ENCODE assay signal across 25 cellular contexts in the genomic region with DNA sequence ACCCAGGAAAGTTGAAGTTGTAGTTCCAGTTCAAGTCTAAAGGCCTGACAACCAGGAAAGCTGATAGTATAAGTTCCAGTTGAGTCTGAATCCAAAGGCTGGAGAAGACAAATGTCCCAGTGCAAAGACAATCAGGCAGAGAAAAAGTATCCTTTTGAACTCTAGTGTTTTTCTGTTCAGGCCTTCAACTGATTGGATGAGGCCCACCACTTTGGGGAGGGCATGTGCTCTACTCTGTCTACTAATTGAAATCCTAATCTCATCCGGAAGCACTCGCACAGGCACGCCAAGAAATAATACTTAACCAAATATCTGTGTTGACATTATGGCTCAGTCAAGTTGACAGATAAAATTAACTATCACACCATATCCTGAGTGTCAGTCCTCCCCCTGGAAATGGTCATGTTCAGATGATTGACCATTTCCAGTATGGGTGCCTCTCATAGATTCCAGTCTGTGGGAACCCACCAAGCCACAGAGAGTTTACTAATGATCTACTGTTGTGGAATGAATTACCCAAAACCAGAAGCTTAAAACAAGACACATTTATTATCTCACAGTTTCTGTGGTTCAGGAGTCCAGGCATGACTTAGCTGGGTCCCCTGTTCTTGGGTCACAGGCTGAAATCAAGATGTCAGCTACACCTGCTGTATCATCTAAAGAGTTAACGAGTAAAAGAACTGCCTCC.
DNase-seq lines count a peak whose midpoint lies in the region; ATAC-seq, FAIRE-seq and TF ChIP-seq lines count a peak whose summit lies in the region.
"Had no signal": no experiment of that assay in that cellular context is flagged by ENCODE, and none has a peak within 500 bp of the region (broad histone marks: within the 10 kb centered on the region; RNA-seq: fewer than 3 reads in every experiment).

No MANE protein-coding gene starts in this region.

- peaks cover 0 to 26% (median 7%) of the 10 kb centered on the region in 10 experiments; a peak in 10 of 20 replicates for H3K4me1 ChIP-seq in BLaER1 treated with 17β-estradiol and CSF1 and Interleukin-3, amounts not matched to agents 10 nM and 100 nM
- H3K4me1 ChIP-seq in H1 (replicated peaks in 1 of 4; ENCODE audit: control insufficient read depth in 3 of 4, insufficient read depth in 4 of 4, low read length in 3 of 4) (peaks cover 0 to 2% (median 0%) of the 10 kb centered on the region in 4 experiments; a peak in 1 of 7 replicates), gastroesophageal sphincter (no peaks in the 10 kb centered on the region)

- CTCF ChIA-PET in H1 (lab: Charles Lee; ENCODE audit: partially characterized antibody), result interaction anchor here (1.3 to 2.6 kb wide), 3 partner anchors 13 to 323 kb away, joined by 3 to 8 read pairs (median 6); no protein-coding TSS in a partner anchor
- CTCF ChIA-PET in activated CD4-positive, alpha-beta T cell treated with anti-CD3 and anti-CD28 coated beads for 36 hours (lab: Charles Lee), result interaction anchor here (0.7 kb wide), 1 partner anchor 443 kb away, joined by 3 read pairs; no protein-coding TSS in a partner anchor

- TF ChIP-seq EP300 in H1 (IDR thresholded peaks at IDR 0.05; ENCODE audit: borderline replicate concordance in 1 of 2, low read depth in 2 of 2, low read length in 2 of 2) (no peak), gastroesophageal sphincter (IDR thresholded peaks at IDR 0.05) (no peak)

- no peak overlapping the region for H2AFZ ChIP-seq in H1 (ENCODE audit: low read length)

- no peaks in the 10 kb centered on the region for H3K36me3 Mint-ChIP-seq in activated CD4-positive, alpha-beta T cell treated with anti-CD3 and anti-CD28 coated beads for 36 hours (ENCODE audit: low read depth)
- H3K36me3 Mint-ChIP-seq: CD4-positive, CD25-positive, alpha-beta regulatory T cell; CD8-positive, alpha-beta memory T cell had no signal

- no peak overlapping the region for H3K27ac Mint-ChIP-seq in activated CD4-positive, alpha-beta T cell treated with anti-CD3 and anti-CD28 coated beads for 36 hours
- H3K27ac Mint-ChIP-seq: B cell; CD4-positive, CD25-positive, alpha-beta regulatory T cell; CD8-positive, alpha-beta memory T cell; HFFc6 had no signal

- H2BK12ac ChIP-seq in H1 (ENCODE audit: low read depth, low read length), result no peak overlapping the region

- no peak overlapping the region for H2AK5ac ChIP-seq in H1 (ENCODE audit: low read depth, low read length)

- H3K9me3 ChIP-seq in BLaER1 treated with 17β-estradiol and CSF1 and Interleukin-3, amounts not matched to agents 10 nM and 100 nM (replicated peaks in 1 of 11), result no peaks in the 10 kb centered on the region
- H3K9me3 ChIP-seq in H1 (ENCODE audit: insufficient read depth in 2 of 2, low read depth in 1 of 2, low read length in 1 of 2) (no peaks in the 10 kb centered on the region), gastroesophageal sphincter (peaks cover 0 to 4% (median 0%) of the 10 kb centered on the region in 3 donors)

- H2BK20ac ChIP-seq in H1 (ENCODE audit: low read length), result no peak overlapping the region

- peak overlapping the region in 3 of 11 experiments; percentile 6 to 36 (median 28); a peak in 2 of 22 replicates for H3K9ac ChIP-seq in BLaER1 treated with 17β-estradiol and CSF1 and Interleukin-3, amounts not matched to agents 10 nM and 100 nM
- no peak overlapping the region for H3K9ac ChIP-seq in H1 (replicated peaks in 1 of 4; ENCODE audit: extremely low read depth in 1 of 4, low read depth in 3 of 4, low read length in 3 of 4)

- no peak overlapping the region for H3K4me3 Mint-ChIP-seq in activated CD4-positive, alpha-beta T cell treated with anti-CD3 and anti-CD28 coated beads for 36 hours
- H3K4me3 Mint-ChIP-seq: B cell; CD4-positive, CD25-positive, alpha-beta regulatory T cell; CD8-positive, alpha-beta memory T cell; HFFc6 had no signal

- no peak overlapping the region for H2BK5ac ChIP-seq in H1 (ENCODE audit: low read depth, low read length)

- ATAC-seq in GM18867 (IDR thresholded peaks at IDR 0.05; ENCODE audit: unreplicated experiment), result peak; percentile 37
- peak; percentile 60 for ATAC-seq in HG02610 (IDR thresholded peaks at IDR 0.05; ENCODE audit: unreplicated experiment)
- no peak for ATAC-seq in gastroesophageal sphincter
- ATAC-seq in activated CD4-positive, alpha-beta T cell treated with anti-CD3 and anti-CD28 coated beads for 36 hours, result no peak

- H3K79me2 ChIP-seq in H1 (ENCODE audit: control insufficient read depth in 1 of 2, insufficient read depth in 2 of 2, low read length in 2 of 2), result no peaks in the 10 kb centered on the region

- TF ChIP-seq POLR2A in H1 (IDR thresholded peaks at IDR 0.05; ENCODE audit: control extremely low read depth in 1 of 2, low read depth in 2 of 2, low read length in 2 of 2) (no peak), gastroesophageal sphincter (IDR thresholded peaks at IDR 0.05) (no peak)

- POLR2A ChIA-PET in H1 (lab: Charles Lee; ENCODE audit: partially characterized antibody), result no interaction called here
- POLR2A ChIA-PET in activated CD4-positive, alpha-beta T cell treated with anti-CD3 and anti-CD28 coated beads for 36 hours (lab: Charles Lee), result no interaction called here

- no peak for DNase-seq in H1 (ENCODE audit: low read depth in 1 of 2, low spot score in 2 of 2)
- DNase-seq in activated CD4-positive, alpha-beta T cell treated with anti-CD3 and anti-CD28 coated beads for 36 hours, result no peak
- DNase-seq in T1000 (lab: John Stamatoyannopoulos, UW), result no peak
- DNase-seq: 8988T; C1 segment of cervical spinal cord; CD4-positive, CD25-positive, alpha-beta regulatory T cell; CD8-positive, alpha-beta memory T cell; COR-L47; DMS 273 treated with DMSO at 0.1 percent for 48 hours; DMS79; GF-D8; HCEC 1CT; HFFc6; IMR-90; Karpas-422; KBM-7 had no signal

- H3K23me2 ChIP-seq in H1 (ENCODE audit: low read depth, low read length), result no peaks in the 10 kb centered on the region; the same call in 1 of the 2 replicates

- TF ChIP-seq CTCF in H1 (IDR thresholded peaks at IDR 0.05; ENCODE audit: control extremely low read depth in 1 of 3, insufficient read depth in 1 of 3, low read depth in 1 of 3, low read length in 3 of 3), result no peak
- TF ChIP-seq CTCF in gastroesophageal sphincter (IDR thresholded peaks at IDR 0.05), result no peak

- no peaks in the 10 kb centered on the region for H3K27me3 Mint-ChIP-seq in activated CD4-positive, alpha-beta T cell treated with anti-CD3 and anti-CD28 coated beads for 36 hours
- H3K27me3 Mint-ChIP-seq: B cell; CD4-positive, CD25-positive, alpha-beta regulatory T cell; CD8-positive, alpha-beta memory T cell had no signal

- no peaks in the 10 kb centered on the region for H3K36me3 ChIP-seq in BLaER1 treated with 17β-estradiol and CSF1 and Interleukin-3, amounts not matched to agents 10 nM and 100 nM
- H3K36me3 ChIP-seq in H1 (ENCODE audit: control insufficient read depth in 2 of 4, insufficient read depth in 4 of 4, low read length in 3 of 4) (no peaks in the 10 kb centered on the region), gastroesophageal sphincter (no peaks in the 10 kb centered on the region)

- no peak overlapping the region for H3K4me3 ChIP-seq in BLaER1 treated with 17β-estradiol and CSF1 and Interleukin-3, amounts not matched to agents 10 nM and 100 nM
- H3K4me3 ChIP-seq in H1 (ENCODE audit: extremely low read depth in 1 of 4, insufficient read depth in 2 of 4, low read depth in 3 of 4, low read length in 4 of 4) (no peak overlapping the region), gastroesophageal sphincter (no peak overlapping the region)

- no peak overlapping the region for H3K23ac ChIP-seq in H1 (ENCODE audit: insufficient read length)

- H3K27ac ChIP-seq in BLaER1 treated with 17β-estradiol and CSF1 and Interleukin-3, amounts not matched to agents 10 nM and 100 nM, result peak overlapping the region in 9 of 11 experiments; percentile 35 to 77 (median 58); a peak in 18 of 22 replicates
- no peak overlapping the region for H3K27ac ChIP-seq in H1 (ENCODE audit: low read depth, low read length)
- H3K27ac ChIP-seq in gastroesophageal sphincter, result no peak overlapping the region

- TF ChIP-seq RAD21 in H1 (IDR thresholded peaks at IDR 0.05 in 1 of 2, conservative IDR thresholded peaks at IDR 0.05 in 1 of 2; ENCODE audit: low read depth in 2 of 2, low read length in 2 of 2), result no peak

- intact Hi-C loops in activated CD4-positive, alpha-beta T cell treated with anti-CD3 and anti-CD28 coated beads for 36 hours (cut with DNase I, micrococcal nuclease), result no loop called here

- H2BK15ac ChIP-seq in H1 (ENCODE audit: low read length), result no peak overlapping the region

- FAIRE-seq in H1 (lab: Jason Lieb, UNC), result no peak
- FAIRE-seq: GM12892, GM18507, H54, HTR-8/SVneo had no signal

- H3K56ac ChIP-seq in H1 (replicated peaks; ENCODE audit: insufficient read length, low read depth, low read length), result no peak overlapping the region

- no peak overlapping the region for H4K91ac ChIP-seq in H1 (replicated peaks; ENCODE audit: insufficient read length, low read length)

- H3K9me3 Mint-ChIP-seq in activated CD4-positive, alpha-beta T cell treated with anti-CD3 and anti-CD28 coated beads for 36 hours (ENCODE audit: low read depth), result peaks cover 28% of the 10 kb centered on the region

- H3K27me3 ChIP-seq in BLaER1 treated with 17β-estradiol and CSF1 and Interleukin-3, amounts not matched to agents 10 nM and 100 nM, result no peaks in the 10 kb centered on the region
- H3K27me3 ChIP-seq in H1 (replicated peaks in 1 of 4; ENCODE audit: control insufficient read depth in 3 of 4, extremely low read depth in 1 of 4, insufficient read depth in 3 of 4, low read length in 3 of 4), result no peaks in the 10 kb centered on the region
- H3K27me3 ChIP-seq in gastroesophageal sphincter, result no peaks in the 10 kb centered on the region

- H3K18ac ChIP-seq in H1 (ENCODE audit: extremely low read depth, low read length), result no peak overlapping the region

- no peak overlapping the region for H2BK120ac ChIP-seq in H1 (replicated peaks; ENCODE audit: low read depth, low read length)

- no peaks in the 10 kb centered on the region for H3K4me1 Mint-ChIP-seq in activated CD4-positive, alpha-beta T cell treated with anti-CD3 and anti-CD28 coated beads for 36 hours
- H3K4me1 Mint-ChIP-seq: B cell; CD4-positive, CD25-positive, alpha-beta regulatory T cell; CD8-positive, alpha-beta memory T cell had no signal

- peak overlapping the region in 5 of 11 experiments; percentile 1 to 45 (median 14); a peak in 5 of 22 replicates for H3K4me2 ChIP-seq in BLaER1 treated with 17β-estradiol and CSF1 and Interleukin-3, amounts not matched to agents 10 nM and 100 nM
- no peak overlapping the region for H3K4me2 ChIP-seq in H1 (ENCODE audit: insufficient read depth in 1 of 2, low read depth in 2 of 2, low read length in 2 of 2)

- no peaks in the 10 kb centered on the region for H3K79me1 ChIP-seq in H1 (ENCODE audit: low read depth, low read length)

- H4K5ac ChIP-seq in H1 (ENCODE audit: insufficient read length, low read depth, low read length), result no peak overlapping the region

- H4K8ac ChIP-seq in H1 (ENCODE audit: extremely low read depth, insufficient read depth, low read length), result no peak overlapping the region

- H3K4ac ChIP-seq in H1 (replicated peaks; ENCODE audit: insufficient read length, low read depth, low read length), result no peak overlapping the region

- no peaks in the 10 kb centered on the region for H4K20me1 ChIP-seq in BLaER1 treated with 17β-estradiol and CSF1 and Interleukin-3, amounts not matched to agents 10 nM and 100 nM
- H4K20me1 ChIP-seq in H1 (replicated peaks in 1 of 2; ENCODE audit: control insufficient read depth in 1 of 2, insufficient read depth in 2 of 2, low read length in 2 of 2), result no peaks in the 10 kb centered on the region

- H3K14ac ChIP-seq in H1 (ENCODE audit: insufficient read length), result no peak overlapping the region

- 100% methylated on average over 4 of the region's 4 CpGs; no CpG with 5 or more reads in 1 of the 2 experiments for WGBS in H1 (ENCODE audit: extremely low coverage in 1 of 2, insufficient coverage in 1 of 2, insufficient read length in 1 of 2, insufficient replicate concordance in 2 of 2, low coverage in 1 of 2, low lambda C conversion rate in 2 of 2, missing lambda C conversion rate in 1 of 2), 2 experiments
- WGBS in gastroesophageal sphincter (ENCODE audit: low coverage in 1 of 2), 2 donors, result 87 to 100% methylated on average over 1 to 4 of the region's 4 CpGs

Comparison
In these comparisons a context has a peak if more than half of its experiments do, and no peak if none do; other contexts are left out.
1. H3K27ac ChIP-seq: peak in BLaER1 treated with 17β-estradiol and CSF1 and Interleukin-3, amounts not matched to agents 10 nM and 100 nM (9 of 11); none in H1 (single experiment) and gastroesophageal sphincter (0 of 4).
2. ATAC-seq: peak in GM18867 (single experiment) and HG02610 (single experiment); none in gastroesophageal sphincter (single experiment) and activated CD4-positive, alpha-beta T cell treated with anti-CD3 and anti-CD28 coated beads for 36 hours (single experiment).